Comparison of ENCODE assay signal across 24 cellular contexts in genomic region chr3:192700885-192701284, GRCh38. TPM values are rescaled to one million over a fixed set of nuclear protein-coding genes. Genes with fewer than 3 reads are reported as not detected.
"Had no signal": no experiment of that assay in that cellular context is flagged by ENCODE, and none has a peak within 500 bp of the region (broad histone marks: within the 10 kb centered on the region; RNA-seq: fewer than 3 reads in every experiment).

No MANE protein-coding gene starts in this region.

- H3K36me3 ChIP-seq: MG63, SJSA1 had no signal

- H3K27ac ChIP-seq: SJSA1, SK-N-MC had no signal

- DNase-seq: IMR-90, Karpas-422, KG1, MG63, NCI-H1092, NCI-H1105 treated with DMSO at 0.1 percent for 48 hours, NCI-H1417 treated with DMSO at 0.1 percent for 48 hours, NCI-H146, NCI-H1694 treated with DMSO at 0.1 percent for 48 hours, NCI-H1930, NCI-H2081, NCI-H2171, NCI-H226, NCI-H446, NCI-H510A, NCI-H524 treated with DMSO at 0.1 percent for 48 hours, NCI-H69, NCI-H774, Right ventricle myocardium superior, RPMI8226, SIG-M5 had no signal

- H3K4me1 ChIP-seq: SJSA1 had no signal

- H3K4me3 ChIP-seq: MG63, SJSA1, SK-N-MC had no signal

- ATAC-seq: HepG2 had no signal

- H3K9me3 ChIP-seq: MG63, SJSA1 had no signal

- H3K27me3 ChIP-seq: MG63, SJSA1 had no signal

RNA-seq across cellular contexts. Expression of gene FGF12, which starts 26.5 kb away (rescaled TPM):
- total RNA-seq: HepG2, IMR-90, SJSA1 had no signal
- polyA plus RNA-seq: IMR-90 had no signal
